ENCODE assay signal across 34 cellular contexts in genomic region chr9:91027005-91027404, GRCh38.
"Had no signal": no experiment of that assay in that cellular context is flagged by ENCODE, and none has a peak within 500 bp of the region (broad histone marks: within the 10 kb centered on the region; RNA-seq: fewer than 3 reads in every experiment).

No MANE protein-coding gene starts in this region.

- H3K27ac Mint-ChIP-seq: activated B cell treated with CpG ODN at 0.5 μM for 24 hours; activated CD4-positive, alpha-beta memory T cell treated with anti-CD3 and anti-CD28 coated beads for 36 hours; activated CD8-positive, alpha-beta T cell treated with anti-CD3 and anti-CD28 coated beads for 36 hours; activated naive CD4-positive, alpha-beta T cell treated with anti-CD3 and anti-CD28 coated beads for 36 hours; activated naive CD4-positive, alpha-beta T cell treated with anti-CD3 and anti-CD28 coated beads, Interleukin-2, amount 50 U/mL, for 72 hours; activated naive CD8-positive, alpha-beta T cell treated with anti-CD3 and anti-CD28 coated beads, Interleukin-2, amount 10 ng/mL, durations not matched to agents 7 days and 5 days; activated naive CD8-positive, alpha-beta T cell treated with anti-CD3 and anti-CD28 coated beads, Interleukin-2, amount 50 U/mL, for 24 hours; activated T-cell treated with anti-CD3 and anti-CD28 coated beads, Interleukin-2, amount 50 U/mL, for 72 hours; activated T-helper 1 cell treated with anti-CD3 and anti-CD28 coated beads, Interleukin-12 subunit alpha, Interleukin-12 subunit beta, Interleukin-2, Interleukin-4 antibody, amounts not matched to agents 30 ng/mL and 10 ng/mL and 1 ng/mL, durations not matched to agents 14 hours and 24 hours and 36 hours; activated T-helper 17 cell treated with anti-CD3 and anti-CD28 coated beads, Interleukin-2, amount 50 U/mL, for 72 hours; brain; T-helper 1 cell treated with Interleukin-12 subunit alpha and Interleukin-12 subunit beta and Interleukin-4 antibody, amounts not matched to agents 30 μg/mL and 1 μg/mL, for 36 hours; T-helper 2 cell treated with Interferon-gamma antibody and Interleukin-4, amounts not matched to agents 5 μg/mL and 100 μg/mL, for 36 hours had no signal

- H3K4me1 Mint-ChIP-seq: activated B cell treated with CpG ODN at 0.5 μM for 24 hours; activated naive CD8-positive, alpha-beta T cell treated with anti-CD3 and anti-CD28 coated beads, Interleukin-2, amount 10 ng/mL, durations not matched to agents 7 days and 5 days; activated naive CD8-positive, alpha-beta T cell treated with anti-CD3 and anti-CD28 coated beads, Interleukin-2, amount 50 U/mL, for 24 hours; activated T-helper 17 cell treated with anti-CD3 and anti-CD28 coated beads, Interleukin-2, amount 50 U/mL, for 72 hours; brain; central memory CD8-positive, alpha-beta T cell had no signal

- ATAC-seq: activated CD8-positive, alpha-beta T cell treated with anti-CD3 and anti-CD28 coated beads for 36 hours; activated naive CD4-positive, alpha-beta T cell treated with anti-CD3 and anti-CD28 coated beads, Interleukin-2, amount 50 U/mL, for 72 hours; activated naive CD8-positive, alpha-beta T cell treated with anti-CD3 and anti-CD28 coated beads, Interleukin-2, amount 50 U/mL, for 24 hours; activated T-cell treated with anti-CD3 and anti-CD28 coated beads, Interleukin-2, amount 50 U/mL, for 4 hours; activated T-cell treated with anti-CD3 and anti-CD28 coated beads, Interleukin-2, amount 50 U/mL, for 72 hours; activated T-helper 17 cell treated with anti-CD3 and anti-CD28 coated beads, Interleukin-2, amount 50 U/mL, for 72 hours had no signal

- H3K36me3 Mint-ChIP-seq: activated CD4-positive, alpha-beta memory T cell treated with anti-CD3 and anti-CD28 coated beads for 36 hours; activated naive CD4-positive, alpha-beta T cell treated with anti-CD3 and anti-CD28 coated beads, Interleukin-2, amount 50 U/mL, for 72 hours; activated naive CD8-positive, alpha-beta T cell treated with anti-CD3 and anti-CD28 coated beads, Interleukin-2, amount 10 ng/mL, durations not matched to agents 7 days and 5 days; brain had no signal

- H3K9me3 Mint-ChIP-seq: activated B cell treated with CpG ODN at 0.5 μM for 24 hours; activated CD4-positive, alpha-beta memory T cell treated with anti-CD3 and anti-CD28 coated beads for 36 hours; activated CD8-positive, alpha-beta T cell treated with anti-CD3 and anti-CD28 coated beads for 36 hours; activated naive CD4-positive, alpha-beta T cell treated with anti-CD3 and anti-CD28 coated beads for 36 hours; activated naive CD4-positive, alpha-beta T cell treated with anti-CD3 and anti-CD28 coated beads, Interleukin-2, amount 50 U/mL, for 72 hours; activated naive CD8-positive, alpha-beta T cell treated with anti-CD3 and anti-CD28 coated beads, Interleukin-2, amount 50 U/mL, for 24 hours; activated T-cell treated with anti-CD3 and anti-CD28 coated beads, Interleukin-2, amount 50 U/mL, for 4 hours; activated T-cell treated with anti-CD3 and anti-CD28 coated beads, Interleukin-2, amount 50 U/mL, for 72 hours; activated T-helper 1 cell treated with anti-CD3 and anti-CD28 coated beads, Interleukin-12 subunit alpha, Interleukin-12 subunit beta, Interleukin-2, Interleukin-4 antibody, amounts not matched to agents 30 ng/mL and 10 ng/mL and 1 ng/mL, durations not matched to agents 14 hours and 24 hours and 36 hours; activated T-helper 17 cell treated with anti-CD3 and anti-CD28 coated beads, Interleukin-2, amount 50 U/mL, for 72 hours; central memory CD8-positive, alpha-beta T cell had no signal

- DNase-seq: activated B cell treated with CpG ODN at 0.5 μM for 24 hours; activated CD4-positive, alpha-beta memory T cell treated with anti-CD3 and anti-CD28 coated beads for 36 hours; activated CD4-positive, alpha-beta T cell treated with anti-CD3 and anti-CD28 coated beads for 4 hours; activated CD4-positive, alpha-beta T cell treated with anti-CD3 and anti-CD28 coated beads, Interleukin-2, amount 50 U/mL, for 1 hour; activated CD4-positive, alpha-beta T cell treated with anti-CD3 and anti-CD28 coated beads, Interleukin-2, amount 50 U/mL, for 4 hours; activated CD4-positive, CD25-positive, alpha-beta regulatory T cell treated with anti-CD3 and anti-CD28 coated beads, Interleukin-2, amount 50 U/mL, for 72 hours; activated CD8-positive, alpha-beta memory T cell treated with anti-CD3 and anti-CD28 coated beads, Interleukin-2, amount 50 U/mL, for 4 hours; activated CD8-positive, alpha-beta T cell treated with anti-CD3 and anti-CD28 coated beads for 36 hours; activated effector memory CD4-positive, alpha-beta T cell treated with anti-CD3 and anti-CD28 coated beads, Interleukin-2, amount 50 U/mL, for 16 hours; activated gamma-delta T cell treated with Interleukin-2 at 50 U/mL for 16 hours; activated naive CD4-positive, alpha-beta T cell; activated naive CD4-positive, alpha-beta T cell treated with anti-CD3 and anti-CD28 coated beads for 36 hours; activated naive CD4-positive, alpha-beta T cell treated with anti-CD3 and anti-CD28 coated beads, Interleukin-2, amount 50 U/mL, for 16 hours; activated naive CD8-positive, alpha-beta T cell treated with anti-CD3 and anti-CD28 coated beads, Interleukin-2, amount 10 ng/mL, durations not matched to agents 7 days and 5 days; activated naive CD8-positive, alpha-beta T cell treated with anti-CD3 and anti-CD28 coated beads, Interleukin-2, amount 50 U/mL, for 24 hours; activated T-cell treated with anti-CD3 and anti-CD28 coated beads for 4 hours; activated T-cell treated with anti-CD3 and anti-CD28 coated beads, Interleukin-2, amount 50 U/mL, for 1 hour; activated T-cell treated with anti-CD3 and anti-CD28 coated beads, Interleukin-2, amount 50 U/mL, for 4 hours; activated T-cell treated with anti-CD3 and anti-CD28 coated beads, Interleukin-2, amount 50 U/mL, for 72 hours; amygdala; anterior cingulate cortex; caudate nucleus; cerebellar nuclear complex; SW 1271; T-helper 1 cell; T-helper 2 cell; T-helper 9 cell had no signal

- H3K4me3 Mint-ChIP-seq: activated B cell treated with CpG ODN at 0.5 μM for 24 hours; activated CD4-positive, alpha-beta memory T cell treated with anti-CD3 and anti-CD28 coated beads for 36 hours; activated CD8-positive, alpha-beta T cell treated with anti-CD3 and anti-CD28 coated beads for 36 hours; activated naive CD4-positive, alpha-beta T cell treated with anti-CD3 and anti-CD28 coated beads for 36 hours; activated naive CD8-positive, alpha-beta T cell treated with anti-CD3 and anti-CD28 coated beads, Interleukin-2, amount 10 ng/mL, durations not matched to agents 7 days and 5 days; activated naive CD8-positive, alpha-beta T cell treated with anti-CD3 and anti-CD28 coated beads, Interleukin-2, amount 50 U/mL, for 24 hours; activated T-cell treated with anti-CD3 and anti-CD28 coated beads, Interleukin-2, amount 50 U/mL, for 4 hours; activated T-cell treated with anti-CD3 and anti-CD28 coated beads, Interleukin-2, amount 50 U/mL, for 72 hours; activated T-helper 1 cell treated with anti-CD3 and anti-CD28 coated beads, Interleukin-12 subunit alpha, Interleukin-12 subunit beta, Interleukin-2, Interleukin-4 antibody, amounts not matched to agents 30 ng/mL and 10 ng/mL and 1 ng/mL, durations not matched to agents 14 hours and 24 hours and 36 hours; activated T-helper 17 cell treated with anti-CD3 and anti-CD28 coated beads, Interleukin-2, amount 50 U/mL, for 72 hours; brain; central memory CD8-positive, alpha-beta T cell; T-helper 1 cell treated with Interleukin-12 subunit alpha and Interleukin-12 subunit beta and Interleukin-4 antibody, amounts not matched to agents 30 μg/mL and 1 μg/mL, for 36 hours; T-helper 2 cell treated with Interferon-gamma antibody and Interleukin-4, amounts not matched to agents 5 μg/mL and 100 μg/mL, for 36 hours had no signal
